8 cellular contexts compared by ENCODE assay signal in genomic region chr16:23182675-23183485, GRCh38. TPM values are rescaled to one million over a fixed set of nuclear protein-coding genes. Genes with fewer than 3 reads are reported as not detected.
DNase-seq lines count a peak whose midpoint lies in the region; ATAC-seq lines count a peak whose summit lies in the region.

Gene SCNN1G (plus strand): TSS chr16:23182745. CDS start chr16:23186272, 3,527 bp downstream.

- peak within 1 kb of the TSS; percentile 83 for H3K9ac ChIP-seq in neuronal stem cell (ENCODE audit: low read depth, low read length, poor library complexity)

- H3K27me3 Mint-ChIP-seq in CD8-positive, alpha-beta memory T cell, result peaks cover 40 to 75% of the 10 kb centered on the region in 2 donors

- H3K27ac ChIP-seq in CD8-positive, alpha-beta memory T cell (ENCODE audit: low read depth, low read length), result no peak within 1 kb of the TSS
- peak within 1 kb of the TSS in 1 of 2 donors; percentile 11 for H3K27ac ChIP-seq in esophagus (ENCODE audit: low read depth in 2 of 2, low read length in 1 of 2)
- H3K27ac ChIP-seq in neuronal stem cell (replicated peaks; ENCODE audit: low read length), result no peak within 1 kb of the TSS

- peak within 1 kb of the TSS in 1 of 8 donors; percentile 39 for H3K27ac Mint-ChIP-seq in CD8-positive, alpha-beta memory T cell

- H3K9me3 Mint-ChIP-seq in CD8-positive, alpha-beta memory T cell, result peaks cover 0 to 2% (median 0%) of the 10 kb centered on the region in 5 donors

- H2BK5ac ChIP-seq in neuronal stem cell (ENCODE audit: low read length), result no peak within 1 kb of the TSS

- peak within 1 kb of the TSS; percentile 78 for H3K4me2 ChIP-seq in neuronal stem cell (ENCODE audit: insufficient read depth, low read length, poor library complexity, severe bottlenecking)

- H3K36me3 Mint-ChIP-seq in CD8-positive, alpha-beta memory T cell, result no peaks in the 10 kb centered on the region

- H3K14ac ChIP-seq in neuronal stem cell (ENCODE audit: low read length), result peak within 1 kb of the TSS; percentile 21

- H3K79me1 ChIP-seq in neuronal stem cell (ENCODE audit: low read depth, low read length), result no peaks in the 10 kb centered on the region

- ATAC-seq in GM21515 (IDR thresholded peaks at IDR 0.05; ENCODE audit: unreplicated experiment), result peak; percentile 23

- H3K4ac ChIP-seq in neuronal stem cell (ENCODE audit: low read length), result no peak within 1 kb of the TSS

- peaks cover 36% of the 10 kb centered on the region for H3K27me3 ChIP-seq in CD8-positive, alpha-beta memory T cell (ENCODE audit: insufficient read depth, low read length, poor library complexity, severe bottlenecking)
- H3K27me3 ChIP-seq in esophagus (ENCODE audit: control insufficient read depth in 1 of 2, insufficient read depth in 2 of 2, low read length in 2 of 2) (no peaks in the 10 kb centered on the region), neuronal stem cell (ENCODE audit: control insufficient read depth in 3 of 3, insufficient read depth in 3 of 3, low read depth in 1 of 3, low read length in 3 of 3) (peaks cover 5 to 62% (median 25%) of the 10 kb centered on the region in 3 experiments)

- 1 to 2% methylated on average over 65 to 70 of the region's 70 CpGs for WGBS in esophagus, 2 donors
- no CpG with 5 or more reads among the region's 70 CpGs for WGBS in neuronal stem cell (ENCODE audit: extremely low coverage in 2 of 2, insufficient read length in 2 of 2, insufficient replicate concordance in 1 of 2), 2 donors

- no peaks in the 10 kb centered on the region for H3K9me3 ChIP-seq in CD8-positive, alpha-beta memory T cell (ENCODE audit: low read length)
- H3K9me3 ChIP-seq in esophagus (ENCODE audit: control insufficient read depth in 2 of 2, insufficient read depth in 1 of 2, low read depth in 1 of 2, low read length in 1 of 2) (no peaks in the 10 kb centered on the region), neuronal stem cell (replicated peaks in 1 of 2; ENCODE audit: control insufficient read depth in 2 of 2, insufficient read depth in 1 of 2, low read depth in 1 of 2, low read length in 2 of 2) (no peaks in the 10 kb centered on the region)

- H3K4me1 ChIP-seq in CD8-positive, alpha-beta memory T cell (ENCODE audit: insufficient read depth, low read length), result peaks cover 4% of the 10 kb centered on the region
- H3K4me1 ChIP-seq in esophagus (ENCODE audit: control insufficient read depth in 2 of 2, insufficient read depth in 2 of 2, low read length in 1 of 2), result peaks cover 2 to 6% of the 10 kb centered on the region in 2 donors
- H3K4me1 ChIP-seq in neuronal stem cell (ENCODE audit: control insufficient read depth in 2 of 2, insufficient read depth in 1 of 2, low read depth in 1 of 2, low read length in 2 of 2), result peaks cover 3 to 6% of the 10 kb centered on the region in 2 donors

- POLR2A ChIA-PET in CD8-positive, alpha-beta memory T cell (lab: Charles Lee), result no interaction called here

- H2AK5ac ChIP-seq in neuronal stem cell (ENCODE audit: low read depth, low read length), result peak within 1 kb of the TSS; percentile 21

- peak within 1 kb of the TSS; percentile 80 for H2AFZ ChIP-seq in neuronal stem cell (ENCODE audit: low read length)

- H2BK120ac ChIP-seq in neuronal stem cell (ENCODE audit: low read depth, low read length), result no peak within 1 kb of the TSS

- H3K4me3 Mint-ChIP-seq in CD8-positive, alpha-beta memory T cell, result peak within 1 kb of the TSS in 6 of 7 donors; percentile 39 to 73 (median 57)

- H3K18ac ChIP-seq in neuronal stem cell (ENCODE audit: low read length), result peak within 1 kb of the TSS; percentile 79

- H3K23ac ChIP-seq in neuronal stem cell (ENCODE audit: low read depth, low read length, poor library complexity), result peak within 1 kb of the TSS; percentile 75

- no peak within 1 kb of the TSS for H2BK15ac ChIP-seq in neuronal stem cell (ENCODE audit: low read length)

- H4K91ac ChIP-seq in neuronal stem cell (ENCODE audit: low read depth, low read length, poor library complexity), result no peak within 1 kb of the TSS

- no peak within 1 kb of the TSS for H4K8ac ChIP-seq in neuronal stem cell (ENCODE audit: low read depth, low read length)

- CTCF ChIA-PET in CD8-positive, alpha-beta memory T cell (lab: Charles Lee), result interaction anchor here (0.7 to 1.1 kb wide), 3 partner anchors 33 to 759 kb away, joined by 3 to 6 read pairs (median 3); partner anchors contain the start of gene USP31

- DNase-seq in CD8-positive, alpha-beta memory T cell, result no peak
- DNase-seq in NCI-H69 (lab: John Stamatoyannopoulos, UW) (peak; percentile 71), neuronal stem cell (ENCODE audit: low spot score) (peak; percentile 17), LoVo (ENCODE audit: low spot score) (no peak), DMS153 treated with DMSO at 0.1 percent for 48 hours (lab: John Stamatoyannopoulos, UW; ENCODE audit: unreplicated experiment) (no peak)
- no peak for DNase-seq in activated naive CD4-positive, alpha-beta T cell (lab: John Stamatoyannopoulos, UW)

- no peaks in the 10 kb centered on the region for H3K36me3 ChIP-seq in CD8-positive, alpha-beta memory T cell (ENCODE audit: insufficient read depth, low read length)
- H3K36me3 ChIP-seq in esophagus (ENCODE audit: control insufficient read depth in 2 of 2, insufficient read depth in 2 of 2, low read length in 1 of 2) (peaks cover 0 to 4% of the 10 kb centered on the region in 2 donors), neuronal stem cell (replicated peaks in 1 of 2; ENCODE audit: control insufficient read depth in 2 of 2, insufficient read depth in 2 of 2, low read length in 2 of 2) (no peaks in the 10 kb centered on the region)

- H2BK12ac ChIP-seq in neuronal stem cell (ENCODE audit: low read length), result no peak within 1 kb of the TSS

- H3K4me1 Mint-ChIP-seq in CD8-positive, alpha-beta memory T cell, result peaks cover 5 to 15% (median 11%) of the 10 kb centered on the region in 3 donors

- no peak within 1 kb of the TSS for H3K4me3 ChIP-seq in CD8-positive, alpha-beta memory T cell (ENCODE audit: low read length)
- H3K4me3 ChIP-seq in esophagus (ENCODE audit: low read depth in 1 of 2, low read length in 2 of 2), result peak within 1 kb of the TSS; percentile 69
- peak within 1 kb of the TSS; percentile 10 to 64 for H3K4me3 ChIP-seq in neuronal stem cell (ENCODE audit: low read length in 2 of 2)

RNA-seq across cellular contexts. Expression of gene SCNN1G, which starts in this region (rescaled TPM):
- not detected for total RNA-seq in CD8-positive, alpha-beta memory T cell
- not detected for polyA plus RNA-seq in CD8-positive, alpha-beta memory T cell
- polyA plus RNA-seq in esophagus, result 10 to 100 TPM in 1 of 2 donors, 1 to 10 TPM in 1; 6.1 to 11.2 TPM
- polyA plus RNA-seq in neuronal stem cell (2013, experiment 1 of 2), result not detected
- polyA plus RNA-seq in neuronal stem cell (2013, experiment 2 of 2), result not detected

Comparison
In these comparisons a context has a peak if more than half of its experiments do, and no peak if none do; other contexts are left out.
1. DNase-seq: peak in NCI-H69 (single experiment) and neuronal stem cell (single experiment); none in CD8-positive, alpha-beta memory T cell (0 of 5), LoVo (single experiment), DMS153 treated with DMSO at 0.1 percent for 48 hours (single experiment) and activated naive CD4-positive, alpha-beta T cell (0 of 4).